ENCODE assay signal across 9 cellular contexts in the genomic region with DNA sequence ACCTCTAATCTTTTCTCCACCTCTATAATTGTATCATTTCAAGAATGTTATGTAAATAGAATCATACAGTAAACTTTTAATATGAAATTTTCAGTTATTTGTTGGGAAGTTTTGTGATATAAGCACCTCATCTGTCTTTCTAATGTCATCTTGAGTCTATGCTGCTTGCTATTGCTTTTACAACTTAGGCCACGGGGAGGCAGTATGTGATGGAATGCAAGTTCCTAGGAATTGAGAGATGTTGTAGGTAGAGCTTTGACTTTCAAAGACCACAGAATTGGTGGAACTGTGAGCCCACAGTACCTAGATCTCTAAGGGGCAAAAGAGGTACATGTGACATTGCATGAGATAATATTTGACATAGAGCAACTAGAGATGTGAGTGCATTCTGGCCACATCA.
DNase-seq lines count a peak whose midpoint lies in the region; ATAC-seq and TF ChIP-seq lines count a peak whose summit lies in the region.
"Had no signal": no experiment of that assay in that cellular context is flagged by ENCODE, and none has a peak within 500 bp of the region (broad histone marks: within the 10 kb centered on the region; RNA-seq: fewer than 3 reads in every experiment).

No MANE protein-coding gene starts in this region.

- H3K9me2 ChIP-seq in HCT116 (ENCODE audit: insufficient read depth): no peaks in the 10 kb centered on the region

- H3K4me1 ChIP-seq in HCT116 (ENCODE audit: control insufficient read depth in 1 of 2, insufficient read depth in 2 of 2, low read length in 2 of 2) (peaks cover 0 to 3% of the 10 kb centered on the region in 2 experiments; a peak in 1 of 4 replicates), lower lobe of right lung (no peaks in the 10 kb centered on the region)

- H3K27ac Mint-ChIP-seq in activated T-cell treated with anti-CD3 and anti-CD28 coated beads, Interleukin-2, amount 50 U/mL, for 24 hours: no peak overlapping the region
- H3K27ac Mint-ChIP-seq in activated naive CD4-positive, alpha-beta T cell treated with anti-CD3 and anti-CD28 coated beads for 36 hours: no peak overlapping the region
- H3K27ac Mint-ChIP-seq: activated naive CD8-positive, alpha-beta T cell treated with anti-CD3 and anti-CD28 coated beads, Interleukin-2, amount 10 ng/mL, durations not matched to agents 7 days and 5 days had no signal

- TF ChIP-seq CTCF in HCT116 (IDR thresholded peaks at IDR 0.05 in 2 of 3, conservative IDR thresholded peaks at IDR 0.05 in 1 of 3; ENCODE audit: borderline replicate concordance in 1 of 3, insufficient read depth in 1 of 3, low read depth in 2 of 3, low read length in 2 of 3) (peak; percentile 34 to 75 (median 64); a peak in 5 of 6 replicates), kidney epithelial cell (IDR thresholded peaks at IDR 0.05; ENCODE audit: insufficient read depth, low read length, poor library complexity, severe bottlenecking) (peak; percentile 4), lower lobe of right lung (IDR thresholded peaks at IDR 0.05) (no peak)

- no peaks in the 10 kb centered on the region for H3K27me3 ChIP-seq in HCT116 (ENCODE audit: insufficient read depth, low read length)
- H3K27me3 ChIP-seq in kidney epithelial cell (ENCODE audit: control insufficient read depth, insufficient read depth, low read length): no peaks in the 10 kb centered on the region
- no peaks in the 10 kb centered on the region for H3K27me3 ChIP-seq in lower lobe of right lung (ENCODE audit: low read depth)

- ATAC-seq in HCT116 (peak; percentile 70), lower lobe of right lung (no peak)

- TF ChIP-seq RAD21 in HCT116 (IDR thresholded peaks at IDR 0.05; ENCODE audit: low read depth): peak; percentile 53

- no peaks in the 10 kb centered on the region for H3K79me2 ChIP-seq in HCT116 (ENCODE audit: insufficient read depth, low read length)

- no TSS peak for BruUV-seq in HCT116 (replicated peaks; lab: Mats Ljungman, UMichigan)

- H3K4me1 Mint-ChIP-seq in activated T-cell treated with anti-CD3 and anti-CD28 coated beads, Interleukin-2, amount 50 U/mL, for 24 hours (ENCODE audit: low read depth): no peaks in the 10 kb centered on the region
- no peaks in the 10 kb centered on the region for H3K4me1 Mint-ChIP-seq in activated naive CD4-positive, alpha-beta T cell treated with anti-CD3 and anti-CD28 coated beads for 36 hours (ENCODE audit: low read depth)
- H3K4me1 Mint-ChIP-seq: activated naive CD8-positive, alpha-beta T cell treated with anti-CD3 and anti-CD28 coated beads, Interleukin-2, amount 10 ng/mL, durations not matched to agents 7 days and 5 days had no signal

- H3K4me3 ChIP-seq in HCT116 (replicated peaks in 1 of 2; ENCODE audit: low read depth in 1 of 2, low read length in 2 of 2): no peak overlapping the region
- no peak overlapping the region for H3K4me3 ChIP-seq in kidney epithelial cell (ENCODE audit: low read depth, low read length)
- no peak overlapping the region for H3K4me3 ChIP-seq in lower lobe of right lung

- H3K9ac ChIP-seq in HCT116 (ENCODE audit: low read length): no peak overlapping the region

- DNase-seq in EH (ENCODE audit: low read depth) (peak; percentile 25), HCT116 (ENCODE audit: low read depth, low spot score) (peak; percentile 15), SK-MEL-5 (ENCODE audit: low read depth, low spot score) (peak; percentile 66), kidney epithelial cell (ENCODE audit: low read depth) (no peak), lower lobe of right lung (no peak), cerebellar nuclear complex (lab: John Stamatoyannopoulos, UW) (no peak)
- no peak for DNase-seq in activated T-cell treated with anti-CD3 and anti-CD28 coated beads, Interleukin-2, amount 50 U/mL, for 24 hours
- no peak for DNase-seq in activated naive CD4-positive, alpha-beta T cell treated with anti-CD3 and anti-CD28 coated beads for 36 hours
- DNase-seq: activated naive CD8-positive, alpha-beta T cell treated with anti-CD3 and anti-CD28 coated beads, Interleukin-2, amount 10 ng/mL, durations not matched to agents 7 days and 5 days had no signal

- CTCF ChIA-PET in HCT116 (lab: Charles Lee): interaction anchor here (0.8 to 1.0 kb wide), 3 partner anchors 10 to 123 kb away, joined by 3 to 4 read pairs (median 4); no protein-coding TSS in a partner anchor
- CTCF ChIA-PET in activated naive CD4-positive, alpha-beta T cell treated with anti-CD3 and anti-CD28 coated beads for 36 hours (lab: Charles Lee): no interaction called here

- H3K4me2 ChIP-seq in HCT116 (ENCODE audit: low read length): no peak overlapping the region

- intact Hi-C loops in HCT116 (cut with micrococcal nuclease): loop anchor here (1.0 kb wide), 1 partner anchor 123 kb away; no protein-coding TSS in a partner anchor
- intact Hi-C loops in activated naive CD4-positive, alpha-beta T cell treated with anti-CD3 and anti-CD28 coated beads for 36 hours (cut with micrococcal nuclease): loop anchor here (5.0 kb wide), 1 partner anchor 132 kb away; no protein-coding TSS in a partner anchor
- intact Hi-C loops in lower lobe of right lung (cut with DNase I): no loop called here

- H3K9me3 Mint-ChIP-seq in activated T-cell treated with anti-CD3 and anti-CD28 coated beads, Interleukin-2, amount 50 U/mL, for 24 hours: no peaks in the 10 kb centered on the region
- H3K9me3 Mint-ChIP-seq in activated naive CD4-positive, alpha-beta T cell treated with anti-CD3 and anti-CD28 coated beads for 36 hours: peaks cover under 1% of the 10 kb centered on the region
- H3K9me3 Mint-ChIP-seq: activated naive CD8-positive, alpha-beta T cell treated with anti-CD3 and anti-CD28 coated beads, Interleukin-2, amount 10 ng/mL, durations not matched to agents 7 days and 5 days had no signal

- no peak for TF ChIP-seq POLR2A in HCT116 (IDR thresholded peaks at IDR 0.05; ENCODE audit: borderline replicate concordance, extremely low read depth, insufficient read depth, insufficient read length)

- no peak overlapping the region for H2AFZ ChIP-seq in HCT116 (ENCODE audit: low read depth, low read length, poor library complexity, severe bottlenecking)

- H3K36me3 ChIP-seq in HCT116 (ENCODE audit: control insufficient read depth in 1 of 2, insufficient read depth in 2 of 2, low read length in 2 of 2): no peaks in the 10 kb centered on the region
- no peaks in the 10 kb centered on the region for H3K36me3 ChIP-seq in kidney epithelial cell (ENCODE audit: control insufficient read depth, insufficient read depth, low read length)
- no peaks in the 10 kb centered on the region for H3K36me3 ChIP-seq in lower lobe of right lung

- POLR2A ChIA-PET in HCT116 (lab: Charles Lee): no interaction called here

- RAD21 ChIA-PET in HCT116 (lab: Charles Lee; ENCODE audit: low non-redundant PET in 1 of 2, low total read pairs in 2 of 2, uncharacterized antibody in 2 of 2, unreplicated experiment in 2 of 2): no interaction called here

- in situ Hi-C loops in SK-MEL-5 (cut with HindIII; ENCODE audit: low pct_unique_long_range_greater_than_20kb, low sequenced_read_pairs): no loop called here

- no peak overlapping the region for H3K27ac ChIP-seq in HCT116 (ENCODE audit: low read depth, low read length)
- no peak overlapping the region for H3K27ac ChIP-seq in lower lobe of right lung

- no peak overlapping the region for H3K4me3 Mint-ChIP-seq in activated T-cell treated with anti-CD3 and anti-CD28 coated beads, Interleukin-2, amount 50 U/mL, for 24 hours
- H3K4me3 Mint-ChIP-seq in activated naive CD4-positive, alpha-beta T cell treated with anti-CD3 and anti-CD28 coated beads for 36 hours: no peak overlapping the region
- H3K4me3 Mint-ChIP-seq: activated naive CD8-positive, alpha-beta T cell treated with anti-CD3 and anti-CD28 coated beads, Interleukin-2, amount 10 ng/mL, durations not matched to agents 7 days and 5 days had no signal

- no peaks in the 10 kb centered on the region for H3K36me3 Mint-ChIP-seq in activated T-cell treated with anti-CD3 and anti-CD28 coated beads, Interleukin-2, amount 50 U/mL, for 24 hours (ENCODE audit: low read depth)
- H3K36me3 Mint-ChIP-seq in activated naive CD4-positive, alpha-beta T cell treated with anti-CD3 and anti-CD28 coated beads for 36 hours (ENCODE audit: low read depth): no peaks in the 10 kb centered on the region
- H3K36me3 Mint-ChIP-seq: activated naive CD8-positive, alpha-beta T cell treated with anti-CD3 and anti-CD28 coated beads, Interleukin-2, amount 10 ng/mL, durations not matched to agents 7 days and 5 days had no signal

- no peaks in the 10 kb centered on the region for H3K27me3 Mint-ChIP-seq in activated T-cell treated with anti-CD3 and anti-CD28 coated beads, Interleukin-2, amount 50 U/mL, for 24 hours
- no peaks in the 10 kb centered on the region for H3K27me3 Mint-ChIP-seq in activated naive CD4-positive, alpha-beta T cell treated with anti-CD3 and anti-CD28 coated beads for 36 hours (ENCODE audit: low read depth)

- H4K20me1 ChIP-seq in HCT116 (ENCODE audit: insufficient read depth): no peaks in the 10 kb centered on the region

- no peaks in the 10 kb centered on the region for H3K9me3 ChIP-seq in HCT116 (ENCODE audit: control insufficient read depth in 1 of 2, insufficient read depth in 1 of 2, low read depth in 1 of 2, low read length in 2 of 2)
- no peaks in the 10 kb centered on the region for H3K9me3 ChIP-seq in lower lobe of right lung

TF ChIP-seq in HCT116, 20 proteins besides CTCF, POLR2A, EP300 and RAD21:
- TF ChIP-seq POLR2AphosphoS5 (IDR thresholded peaks at IDR 0.05; ENCODE audit: low read depth, low read length) (no peak), CBX3 (IDR thresholded peaks at IDR 0.05; ENCODE audit: low read depth) (no peak), SRF (IDR thresholded peaks at IDR 0.05; ENCODE audit: low read depth) (no peak), YY1 (IDR thresholded peaks at IDR 0.05; ENCODE audit: extremely low read depth, insufficient replicate concordance, low read depth, low read length) (no peak), ZNF274 (IDR thresholded peaks at IDR 0.05; ENCODE audit: low read depth, low read length) (no peak), FOSL1 (IDR thresholded peaks at IDR 0.05; ENCODE audit: low read depth) (no peak), SIN3A (IDR thresholded peaks at IDR 0.05; ENCODE audit: low read depth) (no peak)

Comparison
In these comparisons a context has a peak if more than half of its experiments do, and no peak if none do; other contexts are left out.
1. DNase-seq: peak in EH (single experiment), HCT116 (single experiment) and SK-MEL-5 (single experiment); none in kidney epithelial cell (single experiment), activated T-cell treated with anti-CD3 and anti-CD28 coated beads, Interleukin-2, amount 50 U/mL, for 24 hours (single experiment), activated naive CD4-positive, alpha-beta T cell treated with anti-CD3 and anti-CD28 coated beads for 36 hours (single experiment), lower lobe of right lung (single experiment) and cerebellar nuclear complex (0 of 2).